In the genomic region with DNA sequence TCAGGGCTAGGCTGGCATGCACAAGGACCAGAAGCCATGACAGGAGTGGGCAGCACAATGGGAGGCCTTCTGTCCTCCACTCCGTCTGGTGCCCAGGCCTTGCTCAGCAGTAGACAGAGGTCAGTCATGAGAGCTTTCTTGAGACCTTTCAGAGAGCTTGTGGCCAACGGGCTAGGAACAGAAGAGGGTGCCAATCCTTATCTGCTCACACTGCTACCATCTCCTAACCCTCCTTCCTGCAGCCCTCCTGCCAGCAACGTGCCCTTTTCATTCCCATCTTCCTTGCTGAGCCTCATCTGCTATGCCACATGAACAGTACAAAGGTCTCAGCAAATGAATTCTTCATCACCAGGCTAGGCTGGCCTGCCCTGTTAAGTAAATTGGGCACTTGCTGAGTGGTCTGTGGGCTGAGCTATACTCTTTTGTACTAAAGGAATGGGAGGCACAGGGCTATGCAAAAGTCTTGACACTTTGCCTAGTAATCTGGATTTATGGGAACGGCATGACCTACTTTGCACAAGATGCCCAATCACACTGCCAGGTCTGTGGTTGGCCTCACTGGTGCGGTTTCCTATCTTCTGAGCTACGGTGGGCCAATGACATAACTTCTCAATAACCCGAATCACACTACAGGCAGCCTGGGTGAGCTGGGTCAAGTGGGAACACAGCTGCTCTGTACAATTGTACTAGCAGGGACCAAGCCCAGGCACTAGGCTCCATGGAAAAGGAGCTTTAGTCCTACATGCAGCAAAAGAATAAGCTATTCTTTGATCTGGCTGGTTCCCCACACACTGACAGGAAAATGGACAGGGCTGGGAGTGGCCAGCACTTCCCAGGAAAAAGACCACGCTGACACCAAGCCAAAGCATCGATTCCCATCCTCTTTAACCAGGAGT, we compare ENCODE assay signal across 8 cellular contexts. TPM values are rescaled to one million over a fixed set of nuclear protein-coding genes. Genes with fewer than 3 reads are reported as not detected.
DNase-seq lines count a peak whose midpoint lies in the region; ATAC-seq lines count a peak whose summit lies in the region.

No MANE protein-coding gene starts in this region.

- ATAC-seq in GM21529 (IDR thresholded peaks at IDR 0.05; ENCODE audit: unreplicated experiment), result no peak
- ATAC-seq in HG03159 (IDR thresholded peaks at IDR 0.05; ENCODE audit: unreplicated experiment), result no peak

- DNase-seq in Ammon's horn (ENCODE audit: low spot score) (peak; percentile 85), NOMO-1 treated with dmso at 0.1 percent for 144 hours (lab: John Stamatoyannopoulos, UW; ENCODE audit: unreplicated experiment) (peak; percentile 45), cerebellar cortex (ENCODE audit: low spot score) (peak; percentile 87), myocyte (ENCODE audit: low read depth) (peak; percentile 85), epidermal melanocyte (ENCODE audit: insufficient read length, low spot score) (no peak), mesenteric fat pad (ENCODE audit: low spot score) (no peak)

RNA-seq across cellular contexts. Expression of a gene that starts 47.8 kb away (rescaled TPM):
- 29.7 and 50.8 TPM in 2 replicates for total RNA-seq in myocyte
- polyA plus RNA-seq in myocyte (2012), result 38.5 TPM
- total RNA-seq in mesenteric fat pad, result 392 TPM

Comparison
In these comparisons a context has a peak if more than half of its experiments do, and no peak if none do; other contexts are left out.
1. DNase-seq: peak in Ammon's horn (single experiment), NOMO-1 treated with dmso at 0.1 percent for 144 hours (single experiment), cerebellar cortex (single experiment) and myocyte (single experiment); none in epidermal melanocyte (single experiment) and mesenteric fat pad (single experiment).